In genomic region chr1:26110731-26111529, GRCh38 we compare ENCODE assay signal across 8 cellular contexts. TPM values are rescaled to one million over a fixed set of nuclear protein-coding genes. Genes with fewer than 3 reads are reported as not detected.
DNase-seq lines count a peak whose midpoint lies in the region; ATAC-seq and TF ChIP-seq lines count a peak whose summit lies in the region.

No MANE protein-coding gene starts in this region.

- DNase-seq in NCI-H2171 treated with DMSO at 0.1 percent for 48 hours (lab: John Stamatoyannopoulos, UW) (peak; percentile 69), cerebellar nuclear complex (lab: John Stamatoyannopoulos, UW) (peak; percentile 11 to 16), left colon (peak; percentile 85 to 93)
- DNase-seq in activated CD4-positive, CD25-positive, alpha-beta regulatory T cell treated with anti-CD3 and anti-CD28 coated beads, Interleukin-2, amount 50 U/mL, for 72 hours, result peak; percentile 81
- peak; percentile 69 for DNase-seq in stimulated activated CD4-positive, alpha-beta T cell treated with anti-CD3 and anti-CD28 coated beads, Interleukin-1b, Interleukin-23, amount 100 ng/mL, for 48 hours

- ATAC-seq in GM18511 (IDR thresholded peaks at IDR 0.05; ENCODE audit: unreplicated experiment) (peak; percentile 58), HG02970 (IDR thresholded peaks at IDR 0.05; ENCODE audit: low FRiP score, unreplicated experiment) (peak; percentile 37), left colon (peak; percentile 63)

- intact Hi-C loops in left colon (cut with DNase I, micrococcal nuclease), result no loop called here

- peak overlapping the region; percentile 96 for H3K27ac ChIP-seq in 22Rv1

- TF ChIP-seq CTCF in 22Rv1 (IDR thresholded peaks at IDR 0.05), result no peak

RNA-seq across cellular contexts. Expression of gene PDIK1L, which starts 0.7 kb away (rescaled TPM):
- total RNA-seq in left colon, result 10 to 100 TPM; 15.5 to 15.9 TPM

RNA-seq across cellular contexts. Expression of gene TRIM63, which starts 43.5 kb away (rescaled TPM):
- total RNA-seq in left colon, result under 1 TPM; 0.15 to 0.25 TPM

RNA-seq across cellular contexts. Expression of gene FAM110D, which starts 47.9 kb away (rescaled TPM):
- total RNA-seq in left colon, result 1 to 10 TPM in 1 of 2 donors, under 1 TPM in 1; 0.85 to 1.0 TPM

RNA-seq across cellular contexts. Expression of gene C1orf232, which starts 57.8 kb away (rescaled TPM):
- total RNA-seq in left colon, result not detected

RNA-seq across cellular contexts. Expression of gene ZNF593, which starts 58.8 kb away (rescaled TPM):
- total RNA-seq in left colon, result 10 to 100 TPM; 17.6 to 21.2 TPM

Comparison
In these comparisons a context has a peak if more than half of its experiments do, and no peak if none do; other contexts are left out.
1. Peak in every context shown above with its lines: DNase-seq, ATAC-seq and H3K27ac ChIP-seq.
2. DNase-seq: peak in every context shown above with its lines; median percentile 89 in left colon; 81 in activated CD4-positive, CD25-positive, alpha-beta regulatory T cell treated with anti-CD3 and anti-CD28 coated beads, Interleukin-2, amount 50 U/mL, for 72 hours; 69 in NCI-H2171 treated with DMSO at 0.1 percent for 48 hours; 69 in stimulated activated CD4-positive, alpha-beta T cell treated with anti-CD3 and anti-CD28 coated beads, Interleukin-1b, Interleukin-23, amount 100 ng/mL, for 48 hours; 14 in cerebellar nuclear complex.